8 cellular contexts compared by ENCODE assay signal in genomic region chr11:32297629-32298028, GRCh38.
DNase-seq lines count a peak whose midpoint lies in the region; FAIRE-seq lines count a peak whose summit lies in the region.

No MANE protein-coding gene starts in this region.

- no peak overlapping the region for H3K27ac Mint-ChIP-seq in immature natural killer cell
- no peak overlapping the region for H3K27ac Mint-ChIP-seq in activated CD4-positive, alpha-beta memory T cell treated with anti-CD3 and anti-CD28 coated beads for 36 hours

- no peaks in the 10 kb centered on the region for H3K4me1 Mint-ChIP-seq in immature natural killer cell
- H3K4me1 Mint-ChIP-seq in activated CD4-positive, alpha-beta memory T cell treated with anti-CD3 and anti-CD28 coated beads for 36 hours (ENCODE audit: low read depth), result no peaks in the 10 kb centered on the region

- POLR2A ChIA-PET in activated CD4-positive, alpha-beta memory T cell treated with anti-CD3 and anti-CD28 coated beads for 36 hours (lab: Charles Lee), result no interaction called here

- intact Hi-C loops in activated CD4-positive, alpha-beta memory T cell treated with anti-CD3 and anti-CD28 coated beads for 36 hours (cut with micrococcal nuclease), result loop anchor here (1.0 to 5.0 kb wide), 3 partner anchors 120 to 1191 kb away; no protein-coding TSS in a partner anchor

- H3K4me3 Mint-ChIP-seq in immature natural killer cell, result no peak overlapping the region
- no peak overlapping the region for H3K4me3 Mint-ChIP-seq in activated CD4-positive, alpha-beta memory T cell treated with anti-CD3 and anti-CD28 coated beads for 36 hours

- peak; percentile 0 for DNase-seq in DMS53 treated with DMSO at 0.1 percent for 48 hours (lab: John Stamatoyannopoulos, UW; ENCODE audit: unreplicated experiment)
- DNase-seq in HTR-8/SVneo (ENCODE audit: insufficient read length, low spot score), result peak; percentile 65
- DNase-seq in RKO (ENCODE audit: low spot score), result peak; percentile 76
- DNase-seq in germinal center (ENCODE audit: low spot score), result peak; percentile 26
- no peak for DNase-seq in immature natural killer cell
- no peak for DNase-seq in activated CD8-positive, alpha-beta memory T cell treated with anti-CD3 and anti-CD28 coated beads, Interleukin-2, amount 50 U/mL, for 48 hours
- DNase-seq in activated gamma-delta T cell (lab: John Stamatoyannopoulos, UW), result no peak
- DNase-seq in activated CD4-positive, alpha-beta memory T cell treated with anti-CD3 and anti-CD28 coated beads for 36 hours, result no peak

- H3K36me3 Mint-ChIP-seq in immature natural killer cell, result no peaks in the 10 kb centered on the region
- no peaks in the 10 kb centered on the region for H3K36me3 Mint-ChIP-seq in activated CD4-positive, alpha-beta memory T cell treated with anti-CD3 and anti-CD28 coated beads for 36 hours

- no peaks in the 10 kb centered on the region for H3K9me3 Mint-ChIP-seq in immature natural killer cell
- H3K9me3 Mint-ChIP-seq in activated CD4-positive, alpha-beta memory T cell treated with anti-CD3 and anti-CD28 coated beads for 36 hours, result no peaks in the 10 kb centered on the region

- H3K27me3 Mint-ChIP-seq in immature natural killer cell (ENCODE audit: low read depth in 3 of 3), result peaks cover 3 to 6% (median 4%) of the 10 kb centered on the region in 3 donors
- no peaks in the 10 kb centered on the region for H3K27me3 Mint-ChIP-seq in activated CD4-positive, alpha-beta memory T cell treated with anti-CD3 and anti-CD28 coated beads for 36 hours

- peak; percentile 9 for FAIRE-seq in HTR-8/SVneo (lab: Jason Lieb, UNC)

- CTCF ChIA-PET in activated CD4-positive, alpha-beta memory T cell treated with anti-CD3 and anti-CD28 coated beads for 36 hours (lab: Charles Lee), result interaction anchor here (0.9 to 2.4 kb wide), 11 partner anchors 9 to 1191 kb away, joined by 3 to 14 read pairs (median 3); no protein-coding TSS in a partner anchor

Comparison
In these comparisons a context has a peak if more than half of its experiments do, and no peak if none do; other contexts are left out.
1. DNase-seq: peak in DMS53 treated with DMSO at 0.1 percent for 48 hours (single experiment), HTR-8/SVneo (single experiment), RKO (single experiment) and germinal center (single experiment); none in immature natural killer cell (0 of 3), activated CD8-positive, alpha-beta memory T cell treated with anti-CD3 and anti-CD28 coated beads, Interleukin-2, amount 50 U/mL, for 48 hours (single experiment), activated gamma-delta T cell (single experiment) and activated CD4-positive, alpha-beta memory T cell treated with anti-CD3 and anti-CD28 coated beads for 36 hours (single experiment).